Comparison of ENCODE assay signal across 8 cellular contexts in genomic region chr5:43040287-43041098, GRCh38. TPM values are rescaled to one million over a fixed set of nuclear protein-coding genes. Genes with fewer than 3 reads are reported as not detected.
DNase-seq lines count a peak whose midpoint lies in the region; ATAC-seq, FAIRE-seq and TF ChIP-seq lines count a peak whose summit lies in the region.

A gene with protein sequence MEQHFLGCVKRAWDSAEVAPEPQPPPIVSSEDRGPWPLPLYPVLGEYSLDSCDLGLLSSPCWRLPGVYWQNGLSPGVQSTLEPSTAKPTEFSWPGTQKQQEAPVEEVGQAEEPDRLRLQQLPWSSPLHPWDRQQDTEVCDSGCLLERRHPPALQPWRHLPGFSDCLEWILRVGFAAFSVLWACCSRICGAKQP (minus strand): TSS chr5:43040319. CDS start chr5:43040046, 273 bp downstream.

- no peak for TF ChIP-seq EP300 in HepG2 (IDR thresholded peaks at IDR 0.05; ENCODE audit: low read depth in 2 of 2, low read length in 2 of 2)
- no peak for TF ChIP-seq EP300 in HepG2 (CRISPR knock-in tag; IDR thresholded peaks at IDR 0.05; ENCODE audit: borderline replicate concordance)

- in situ Hi-C loops in HepG2 (cut with HindIII; ENCODE audit: extremely low pct_ligation_motif_present, low pct_unique_long_range_greater_than_20kb), result no loop called here

- H3K27me3 ChIP-seq in BJ (ENCODE audit: control insufficient read depth, insufficient read depth, low read length) (no peaks in the 10 kb centered on the region), HepG2 (ENCODE audit: control insufficient read depth in 1 of 2, insufficient read depth in 2 of 2, low read length in 2 of 2) (no peaks in the 10 kb centered on the region; a peak in 1 of 5 replicates)

- ATAC-seq in HG03439 (IDR thresholded peaks at IDR 0.05; ENCODE audit: unreplicated experiment), result peak; percentile 44
- peak; percentile 55 for ATAC-seq in HepG2

- H3K4me1 ChIP-seq in HepG2 (ENCODE audit: insufficient read depth, low read length), result peaks cover 17% of the 10 kb centered on the region

- H3K36me3 ChIP-seq in BJ (ENCODE audit: control insufficient read depth, insufficient read depth, low read length) (no peaks in the 10 kb centered on the region), HepG2 (replicated peaks in 1 of 2; ENCODE audit: control insufficient read depth in 1 of 2, insufficient read depth in 2 of 2, low read length in 2 of 2) (no peaks in the 10 kb centered on the region)

- no peaks in the 10 kb centered on the region for H4K20me1 ChIP-seq in HepG2 (ENCODE audit: insufficient read depth, low read length)

- H3K79me2 ChIP-seq in HepG2 (ENCODE audit: insufficient read depth, low read length), result no peaks in the 10 kb centered on the region

- BruUV-seq in HepG2 (replicated peaks; lab: Mats Ljungman, UMichigan), result no TSS peak

- POLR2A ChIA-PET in BJ (lab: Charles Lee), result no interaction called here
- POLR2A ChIA-PET in HepG2 (lab: Yijun Ruan, JAX), result interaction anchor here (0.8 to 3.2 kb wide), 13 partner anchors 9 to 273 kb away, joined by 3 to 39 read pairs (median 6); partner anchors contain the start of genes HMGCS1 and ZNF131

- 33% methylated on average over 47 of the region's 47 CpGs for WGBS in HepG2 (ENCODE audit: low lambda C conversion rate)

- no peaks in the 10 kb centered on the region for H3K9me3 ChIP-seq in HepG2 (ENCODE audit: low read length)

- peak within 1 kb of the TSS; percentile 91 for H3K4me2 ChIP-seq in HepG2 (ENCODE audit: low read depth, low read length)

- TF ChIP-seq CTCF in BJ (IDR thresholded peaks at IDR 0.05; ENCODE audit: insufficient read depth, low read depth, low read length), result peak; percentile 85
- TF ChIP-seq CTCF in HepG2 (CRISPR knock-in tag; IDR thresholded peaks at IDR 0.05), result peak; percentile 85

- no peak for TF ChIP-seq RAD21 in HepG2 (CRISPR knock-in tag; IDR thresholded peaks at IDR 0.05)

- DNase-seq in BJ (ENCODE audit: low read depth) (peak; percentile 67), NCI-H510A treated with DMSO at 0.1 percent for 48 hours (lab: John Stamatoyannopoulos, UW) (peak; percentile 88), HepG2 (ENCODE audit: low spot score) (peak; percentile 81)
- peak; percentile 87 to 89 for DNase-seq in activated CD4-positive, alpha-beta T cell treated with anti-CD3 and anti-CD28 coated beads for 24 hours (ENCODE audit: low read depth in 2 of 2)
- peak; percentile 88 to 89 for DNase-seq in stimulated activated CD4-positive, alpha-beta T cell treated with anti-CD3 and anti-CD28 coated beads, Interleukin-2, amount 100 ng/mL, for 48 hours

- peak within 1 kb of the TSS; percentile 74 for H3K9ac ChIP-seq in HepG2 (ENCODE audit: insufficient read depth, low read depth, low read length)

- H3K27ac ChIP-seq in cingulate gyrus (ENCODE audit: low read depth, low read length) (peak within 1 kb of the TSS; percentile 93), HepG2 (ENCODE audit: extremely low read length, insufficient read depth, low read length) (peak within 1 kb of the TSS; percentile 82)

- peak; percentile 52 for TF ChIP-seq POLR2A in GM19099 (IDR thresholded peaks at IDR 0.05; ENCODE audit: extremely low read depth, insufficient read length, low read depth)
- no peak; a peak in 1 of 4 replicates for TF ChIP-seq POLR2A in HepG2 (IDR thresholded peaks at IDR 0.05; ENCODE audit: insufficient read depth in 1 of 2, low read depth in 2 of 2, low read length in 2 of 2)

- H3K4me3 ChIP-seq in BJ (ENCODE audit: low read depth, low read length), result peak within 1 kb of the TSS; percentile 52
- peak within 1 kb of the TSS; percentile 77 to 82 (median 81) for H3K4me3 ChIP-seq in HepG2 (replicated peaks in 1 of 3; ENCODE audit: insufficient read depth in 1 of 3, low read depth in 2 of 3, low read length in 3 of 3)

- peak; percentile 91 for FAIRE-seq in HepG2 (lab: Jason Lieb, UNC)

- CTCF ChIA-PET in BJ (lab: Yijun Ruan, JAX) (interaction anchor here (0.8 to 7.7 kb wide), 16 partner anchors 10 to 356 kb away, joined by 3 to 95 read pairs (median 5); no protein-coding TSS in a partner anchor), HepG2 (lab: Yijun Ruan, JAX; ENCODE audit: low intra/inter-chr PET ratio, low total read pairs) (interaction anchor here (0.6 to 4.9 kb wide), 7 partner anchors 17 to 132 kb away, joined by 3 to 29 read pairs (median 13); no protein-coding TSS in a partner anchor)

- peak within 1 kb of the TSS; percentile 84 for H2AFZ ChIP-seq in HepG2 (ENCODE audit: low read length)

- intact Hi-C loops in HepG2 (cut with micrococcal nuclease; ENCODE audit: unreplicated experiment), result loop anchor here (1.0 to 2.0 kb wide), 5 partner anchors 20 to 128 kb away; no protein-coding TSS in a partner anchor

TF ChIP-seq in HepG2, 621 proteins besides CTCF, POLR2A, EP300 and RAD21 (continues in another document):
- TF ChIP-seq PBX2 (CRISPR knock-in tag; IDR thresholded peaks at IDR 0.05) (no peak), ZSCAN29 (CRISPR knock-in tag; conservative IDR thresholded peaks at IDR 0.05) (0 out of 2 replicates have a peak, but pooled peaks have one; percentile 6), DMAP1 (CRISPR knock-in tag; IDR thresholded peaks at IDR 0.05) (0 out of 2 replicates have a peak, but pooled peaks have one; percentile 47), NCOA5 (CRISPR knock-in tag; IDR thresholded peaks at IDR 0.05) (0 out of 2 replicates have a peak, but pooled peaks have one; percentile 32), HNF4A (CRISPR knock-in tag; IDR thresholded peaks at IDR 0.05) (peak; percentile 25), SIN3A (IDR thresholded peaks at IDR 0.05; ENCODE audit: borderline replicate concordance, low read depth, low read length) (peak; percentile 68; the same call in 1 of the 2 replicates), THAP11 (CRISPR knock-in tag; IDR thresholded peaks at IDR 0.05) (peak; percentile 35; the same call in 1 of the 2 replicates), ZNF530 (CRISPR knock-in tag; IDR thresholded peaks at IDR 0.05; ENCODE audit: low read depth) (no peak), ZNF674 (CRISPR knock-in tag; IDR thresholded peaks at IDR 0.05; ENCODE audit: low read depth) (no peak), HMGA1 (CRISPR knock-in tag; conservative IDR thresholded peaks at IDR 0.05) (no peak), ZNF800 (CRISPR knock-in tag; IDR thresholded peaks at IDR 0.05) (0 out of 2 replicates have a peak, but pooled peaks have one; percentile 66), MED1 (CRISPR knock-in tag; IDR thresholded peaks at IDR 0.05) (peak; percentile 49; the same call in 1 of the 2 replicates), ZMYM2 (CRISPR knock-in tag; IDR thresholded peaks at IDR 0.05) (0 out of 2 replicates have a peak, but pooled peaks have one; percentile 10), ZNF232 (CRISPR knock-in tag; IDR thresholded peaks at IDR 0.05; ENCODE audit: borderline replicate concordance) (0 out of 2 replicates have a peak, but pooled peaks have one; percentile 39), HDAC2 (CRISPR knock-in tag; IDR thresholded peaks at IDR 0.05) (peak; percentile 6; the same call in 1 of the 2 replicates)

RNA-seq across cellular contexts. Expression of the gene that starts here (rescaled TPM):
- 0.53 and 0.74 TPM in 2 replicates for polyA plus RNA-seq in BJ (2011; rRNA removed)
- 2.4 and 3.0 TPM in 2 replicates for polyA minus RNA-seq in BJ (2011; rRNA and poly(A)+ RNA removed)
- total RNA-seq in HepG2 (2016; rRNA removed; fragmentation: Illumina TruSeq; extraction: Trizol), result 0.76 and 0.95 TPM in 2 replicates
- total RNA-seq in HepG2 (2016; cell fraction: cytosol; rRNA removed; fragmentation: Illumina TruSeq; extraction: Trizol; ENCODE audit: low read depth), result 0.40 and 0.53 TPM in 2 replicates
- total RNA-seq in HepG2 (2016; cell fraction: insoluble cytoplasmic fraction; rRNA removed; fragmentation: Illumina TruSeq; extraction: Trizol), result 0.58 and 0.74 TPM in 2 replicates
- total RNA-seq in HepG2 (2016; cell fraction: membrane; rRNA removed; fragmentation: Illumina TruSeq; extraction: Trizol), result 0.65 TPM in 2 replicates
- total RNA-seq in HepG2 (2016; cell fraction: nucleus; rRNA removed; fragmentation: Illumina TruSeq; extraction: Trizol), result 1.5 and 1.8 TPM in 2 replicates
- 1.3 TPM in 2 replicates for polyA plus RNA-seq in HepG2 (2011; rRNA removed)
- polyA plus RNA-seq in HepG2 (2011; cell fraction: cytosol; rRNA removed), result 0.90 and 1.1 TPM in 2 replicates
- polyA plus RNA-seq in HepG2 (2011; cell fraction: nucleus; rRNA removed), result 2.6 and 2.7 TPM in 2 replicates
- polyA plus RNA-seq in HepG2 (2012), result 0.52 and 0.67 TPM in 2 replicates
- 0.37 and 0.41 TPM in 2 replicates for polyA plus RNA-seq in HepG2 (2016; cell fraction: cytosol; fragmentation: Illumina TruSeq; extraction: Trizol; ENCODE audit: low read depth)
- 0.28 and 0.72 TPM in 2 replicates for polyA plus RNA-seq in HepG2 (2016; cell fraction: insoluble cytoplasmic fraction; fragmentation: Illumina TruSeq; extraction: Trizol; ENCODE audit: low read depth)
- polyA plus RNA-seq in HepG2 (2016; cell fraction: membrane; fragmentation: Illumina TruSeq; extraction: Trizol; ENCODE audit: low read depth), result 0.34 and 0.62 TPM in 2 replicates
- polyA plus RNA-seq in HepG2 (2016; cell fraction: nucleus; fragmentation: Illumina TruSeq; extraction: Trizol; ENCODE audit: insufficient read depth, low read depth), result 1.2 and 1.5 TPM in 2 replicates
- polyA minus RNA-seq in HepG2 (2011; rRNA and poly(A)+ RNA removed; ENCODE audit: low replicate concordance), result 1.5 and 11.0 TPM in 2 replicates
- 0.49 TPM in 1 of 2 replicates, not detected in the other for polyA minus RNA-seq in HepG2 (2011; cell fraction: cytosol; rRNA and poly(A)+ RNA removed)
- polyA minus RNA-seq in HepG2 (2011; cell fraction: nucleus; rRNA and poly(A)+ RNA removed), result 3.9 and 4.5 TPM in 2 replicates

Comparison
In these comparisons a context has a peak if more than half of its experiments do, and no peak if none do; other contexts are left out.
1. Peak in every context shown above with its lines: DNase-seq, ATAC-seq, H3K4me3 ChIP-seq and H3K27ac ChIP-seq.